Comparison of ENCODE assay signal across 8 cellular contexts in genomic region chr11:58629857-58630256, GRCh38. TPM values are rescaled to one million over a fixed set of nuclear protein-coding genes. Genes with fewer than 3 reads are reported as not detected.
A peak's percentile ranks its signal among the peaks of the same experiment; 100 is the strongest.
DNase-seq lines count a peak whose midpoint lies in the region; ATAC-seq and TF ChIP-seq lines count a peak whose summit lies in the region.

No MANE protein-coding gene starts in this region.

- no peak for TF ChIP-seq POLR2A in NB4 (IDR thresholded peaks at IDR 0.05; ENCODE audit: extremely low read depth, insufficient read length)

- no peaks in the 10 kb centered on the region for H3K27me3 ChIP-seq in BJ (ENCODE audit: control insufficient read depth, insufficient read depth, low read length)

- POLR2A ChIA-PET in BJ (lab: Charles Lee) = interaction anchor here (0.5 kb wide), 1 partner anchor 157 kb away, joined by 3 read pairs; no protein-coding TSS in a partner anchor

- H3K4me3 ChIP-seq in BJ (ENCODE audit: low read depth, low read length) = no peak overlapping the region
- no peak overlapping the region for H3K4me3 ChIP-seq in GM12865 (ENCODE audit: low read depth, low read length)
- no peak overlapping the region for H3K4me3 ChIP-seq in NB4 (ENCODE audit: low read depth, low read length)

- TF ChIP-seq CTCF in BJ (IDR thresholded peaks at IDR 0.05; ENCODE audit: insufficient read depth, low read depth, low read length) (peak; percentile 77), GM12865 (IDR thresholded peaks at IDR 0.05; ENCODE audit: insufficient read depth, low read depth, low read length, missing control alignments) (peak; percentile 62), NB4 (IDR thresholded peaks at IDR 0.05; ENCODE audit: low read depth, low read length) (peak; percentile 52)

- CTCF ChIA-PET in BJ (lab: Yijun Ruan, JAX) = interaction anchor here (0.6 to 3.9 kb wide), 28 partner anchors 8 to 512 kb away, joined by 3 to 45 read pairs (median 4); partner anchors contain the start of genes FAM111A, LPXN and ZFP91

- DNase-seq in BJ (ENCODE audit: low read depth) (no peak), GM12865 (ENCODE audit: low read depth) (peak; percentile 51), NB4 (ENCODE audit: low read depth) (peak; percentile 62), amniotic stem cell (lab: John Stamatoyannopoulos, UW) (peak; percentile 24), inferior parietal cortex (ENCODE audit: extremely low spot score) (peak; percentile 33)
- DNase-seq in activated CD8-positive, alpha-beta memory T cell treated with anti-CD3 and anti-CD28 coated beads, Interleukin-2, amount 50 U/mL, for 4 hours = no peak
- DNase-seq in stimulated activated CD4-positive, alpha-beta T cell treated with anti-CD3 and anti-CD28 coated beads, Interleukin-4, amount 100 ng/mL, for 1 hour = no peak

- H3K36me3 ChIP-seq in BJ (ENCODE audit: control insufficient read depth, insufficient read depth, low read length) = no peaks in the 10 kb centered on the region

- no peak for ATAC-seq in GM21786 (IDR thresholded peaks at IDR 0.05; ENCODE audit: unreplicated experiment)

RNA-seq across cellular contexts. Expression of gene CNTF, which starts 7.4 kb away (rescaled TPM):
- 0.15 and 0.63 TPM in 2 replicates for polyA plus RNA-seq in BJ (2011; rRNA removed)
- 1.5 and 2.6 TPM in 2 replicates for polyA minus RNA-seq in BJ (2011; rRNA and poly(A)+ RNA removed)

RNA-seq across cellular contexts. Expression of gene ZFP91, which starts 51.0 kb away (rescaled TPM):
- 18.3 and 33.5 TPM in 2 replicates for polyA plus RNA-seq in BJ (2011; rRNA removed)
- polyA minus RNA-seq in BJ (2011; rRNA and poly(A)+ RNA removed) = 19.1 and 22.0 TPM in 2 replicates

RNA-seq across cellular contexts. Expression of gene LPXN, which starts 54.2 kb away (rescaled TPM):
- polyA plus RNA-seq in BJ (2011; rRNA removed) = 29.2 TPM in 2 replicates
- polyA minus RNA-seq in BJ (2011; rRNA and poly(A)+ RNA removed) = 17.4 and 21.2 TPM in 2 replicates

Comparison
In these comparisons a context has a peak if more than half of its experiments do, and no peak if none do; other contexts are left out.
1. DNase-seq: peak in GM12865 (single experiment), NB4 (single experiment), amniotic stem cell (single experiment) and inferior parietal cortex (single experiment); none in BJ (single experiment), activated CD8-positive, alpha-beta memory T cell treated with anti-CD3 and anti-CD28 coated beads, Interleukin-2, amount 50 U/mL, for 4 hours (single experiment) and stimulated activated CD4-positive, alpha-beta T cell treated with anti-CD3 and anti-CD28 coated beads, Interleukin-4, amount 100 ng/mL, for 1 hour (single experiment).
2. Peak in every context shown above with its lines, with median percentiles within 50 percentile points of each other: CTCF ChIP-seq.